In the genomic region with DNA sequence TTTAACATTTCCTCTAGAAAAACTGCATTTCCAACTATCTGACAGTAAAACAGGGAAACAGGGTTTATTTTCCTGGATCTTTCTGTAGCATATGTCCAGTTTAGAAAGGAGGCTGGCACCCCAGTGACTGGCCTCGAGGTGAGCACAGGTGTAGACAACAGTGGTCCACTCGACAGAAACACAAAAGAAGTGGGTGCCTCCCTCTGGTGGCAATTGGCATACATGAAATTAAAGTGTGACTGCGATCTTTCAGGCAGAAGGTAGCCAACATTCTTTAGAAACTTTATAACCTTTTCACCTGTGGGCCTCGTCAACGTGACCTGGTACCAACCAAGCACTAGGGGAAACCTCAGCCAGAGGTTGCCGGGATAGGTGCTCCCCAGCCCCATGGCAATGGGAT, we compare ENCODE assay signal across 14 cellular contexts. TPM values are rescaled to one million over a fixed set of nuclear protein-coding genes. Genes with fewer than 3 reads are reported as not detected.
DNase-seq lines count a peak whose midpoint lies in the region; ATAC-seq and TF ChIP-seq lines count a peak whose summit lies in the region.
"Had no signal": no experiment of that assay in that cellular context is flagged by ENCODE, and none has a peak within 500 bp of the region (broad histone marks: within the 10 kb centered on the region; RNA-seq: fewer than 3 reads in every experiment).

No MANE protein-coding gene starts in this region.

- H3K4me1 Mint-ChIP-seq in chondrocyte (ENCODE audit: low read depth), result peaks cover 3% of the 10 kb centered on the region

- TF ChIP-seq CTCF in chondrocyte (IDR thresholded peaks at IDR 0.05) (peak; percentile 47), retinal pigment epithelial cell (conservative IDR thresholded peaks at IDR 0.05; ENCODE audit: low read depth, low read length) (peak; percentile 61)

- H3K4me3 ChIP-seq in retinal pigment epithelial cell (ENCODE audit: low read length), result no peak overlapping the region

- ATAC-seq in GM18870 (IDR thresholded peaks at IDR 0.05; ENCODE audit: unreplicated experiment) (no peak), GM21619 (IDR thresholded peaks at IDR 0.05; ENCODE audit: unreplicated experiment) (no peak)

- H3K36me3 Mint-ChIP-seq in chondrocyte (ENCODE audit: low read depth), result no peaks in the 10 kb centered on the region

- H3K27me3 Mint-ChIP-seq in chondrocyte (ENCODE audit: low read depth), result peaks cover 3% of the 10 kb centered on the region

- DNase-seq in NCI-H82 (lab: John Stamatoyannopoulos, UW) (peak; percentile 49), NCI-H82 treated with DMSO at 0.1 percent for 48 hours (lab: John Stamatoyannopoulos, UW; ENCODE audit: unreplicated experiment) (no peak), NCI-H510A (lab: John Stamatoyannopoulos, UW) (peak; percentile 11), chondrocyte (ENCODE audit: low spot score) (no peak), retinal pigment epithelial cell (ENCODE audit: low read depth) (no peak), T-helper 2 cell (no peak)
- DNase-seq: activated CD4-positive, alpha-beta T cell treated with anti-CD3 and anti-CD28 coated beads, Interleukin-2, amount 50 U/mL, for 4 hours; hypothalamus; mesenchymal stem cell; SW 1271 had no signal

- H3K9me3 Mint-ChIP-seq in chondrocyte (ENCODE audit: low read depth), result no peaks in the 10 kb centered on the region

- H3K27ac Mint-ChIP-seq in chondrocyte (ENCODE audit: unreplicated experiment), result no peak overlapping the region

- no peak overlapping the region for H3K4me3 Mint-ChIP-seq in chondrocyte (ENCODE audit: unreplicated experiment)

RNA-seq across cellular contexts. Expression of a gene that starts 44.0 kb away (rescaled TPM):
- total RNA-seq in chondrocyte, result not detected in 3 replicates
- total RNA-seq: bronchial epithelial cell, endothelial cell of umbilical vein had no signal

Comparison
In these comparisons a context has a peak if more than half of its experiments do, and no peak if none do; other contexts are left out.
1. DNase-seq: peak in NCI-H82 (single experiment) and NCI-H510A (single experiment); none in NCI-H82 treated with DMSO at 0.1 percent for 48 hours (single experiment), chondrocyte (single experiment), retinal pigment epithelial cell (single experiment) and T-helper 2 cell (0 of 5).